In the genomic region with DNA sequence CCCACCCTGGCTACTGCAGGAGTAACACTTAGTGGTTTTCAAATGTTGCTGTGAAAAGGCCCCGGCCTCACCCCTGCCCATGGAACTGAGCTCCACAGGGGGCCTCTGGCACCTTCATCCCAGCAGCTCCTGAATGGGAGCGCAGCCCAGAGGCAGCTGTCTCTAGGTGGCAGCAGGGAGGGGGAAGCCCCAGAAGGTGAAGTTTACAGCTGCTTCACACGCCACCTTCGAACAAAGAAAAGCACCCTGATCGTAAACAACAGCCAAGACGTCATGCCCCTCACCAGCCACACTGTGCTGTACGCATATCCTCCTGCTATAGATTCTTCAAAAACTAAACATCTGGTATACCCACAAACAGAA, we compare ENCODE assay signal across 10 cellular contexts.
DNase-seq lines count a peak whose midpoint lies in the region; ATAC-seq, FAIRE-seq and TF ChIP-seq lines count a peak whose summit lies in the region.
"Had no signal": no experiment of that assay in that cellular context is flagged by ENCODE, and none has a peak within 500 bp of the region (broad histone marks: within the 10 kb centered on the region; RNA-seq: fewer than 3 reads in every experiment).

No MANE protein-coding gene starts in this region.

- peaks cover 43% of the 10 kb centered on the region for H3K27me3 Mint-ChIP-seq in astrocyte (ENCODE audit: low read depth, unreplicated experiment)
- H3K27me3 Mint-ChIP-seq in progenitor cell of endocrine pancreas = no peaks in the 10 kb centered on the region
- H3K27me3 Mint-ChIP-seq: activated naive CD8-positive, alpha-beta T cell treated with anti-CD3 and anti-CD28 coated beads, Interleukin-2, amount 50 U/mL, for 24 hours had no signal

- no peaks in the 10 kb centered on the region for H3K4me1 Mint-ChIP-seq in astrocyte (ENCODE audit: low read depth, unreplicated experiment)
- H3K4me1 Mint-ChIP-seq in progenitor cell of endocrine pancreas (ENCODE audit: low read depth) = peaks cover 3% of the 10 kb centered on the region
- H3K4me1 Mint-ChIP-seq: activated naive CD8-positive, alpha-beta T cell treated with anti-CD3 and anti-CD28 coated beads, Interleukin-2, amount 50 U/mL, for 24 hours had no signal

- H2AFZ ChIP-seq in astrocyte (ENCODE audit: low read depth, low read length) = no peak overlapping the region

- no peaks in the 10 kb centered on the region for H3K79me2 ChIP-seq in astrocyte (ENCODE audit: insufficient read depth, low read length)

- no peaks in the 10 kb centered on the region for H3K27me3 ChIP-seq in H7 (ENCODE audit: control insufficient read depth, insufficient read depth, low read length)
- no peaks in the 10 kb centered on the region for H3K27me3 ChIP-seq in astrocyte (ENCODE audit: insufficient read depth, low read length)
- H3K27me3 ChIP-seq: foreskin keratinocyte had no signal

- H3K36me3 ChIP-seq in H7 (replicated peaks; ENCODE audit: control insufficient read depth, insufficient read depth, low read length) = no peaks in the 10 kb centered on the region; the same call in 1 of the 2 replicates
- H3K36me3 ChIP-seq in astrocyte (ENCODE audit: insufficient read depth, low read length) = no peaks in the 10 kb centered on the region

- no peak overlapping the region for H3K9ac ChIP-seq in astrocyte (ENCODE audit: low read length)

- H3K9me3 Mint-ChIP-seq in astrocyte (ENCODE audit: unreplicated experiment) (no peaks in the 10 kb centered on the region), progenitor cell of endocrine pancreas (ENCODE audit: low read depth) (no peaks in the 10 kb centered on the region)
- H3K9me3 Mint-ChIP-seq: activated naive CD8-positive, alpha-beta T cell treated with anti-CD3 and anti-CD28 coated beads, Interleukin-2, amount 50 U/mL, for 24 hours; T-helper 1 cell treated with Interleukin-12 subunit alpha and Interleukin-12 subunit beta and Interleukin-4 antibody, amounts not matched to agents 30 μg/mL and 1 μg/mL, for 36 hours had no signal

- H3K36me3 Mint-ChIP-seq in astrocyte (ENCODE audit: low read depth, unreplicated experiment) = peaks cover 2% of the 10 kb centered on the region
- no peaks in the 10 kb centered on the region for H3K36me3 Mint-ChIP-seq in progenitor cell of endocrine pancreas (ENCODE audit: insufficient read depth)

- no peaks in the 10 kb centered on the region for H3K4me1 ChIP-seq in astrocyte (ENCODE audit: insufficient read depth, low read length)
- H3K4me1 ChIP-seq: foreskin keratinocyte had no signal

- H3K4me3 ChIP-seq in H7 (ENCODE audit: insufficient read depth, low read depth, low read length) = no peak overlapping the region
- H3K4me3 ChIP-seq in astrocyte (ENCODE audit: insufficient read depth, low read depth, low read length) = no peak overlapping the region

- no peak for TF ChIP-seq CTCF in astrocyte (IDR thresholded peaks at IDR 0.05; ENCODE audit: insufficient read depth, low read depth, low read length)
- TF ChIP-seq CTCF in progenitor cell of endocrine pancreas (IDR thresholded peaks at IDR 0.05; ENCODE audit: unreplicated experiment) = peak; percentile 42

- H3K4me3 Mint-ChIP-seq in astrocyte (ENCODE audit: unreplicated experiment) (no peak overlapping the region), progenitor cell of endocrine pancreas (ENCODE audit: low read depth) (no peak overlapping the region)
- H3K4me3 Mint-ChIP-seq: activated naive CD8-positive, alpha-beta T cell treated with anti-CD3 and anti-CD28 coated beads, Interleukin-2, amount 50 U/mL, for 24 hours; T-helper 1 cell treated with Interleukin-12 subunit alpha and Interleukin-12 subunit beta and Interleukin-4 antibody, amounts not matched to agents 30 μg/mL and 1 μg/mL, for 36 hours had no signal

- no peaks in the 10 kb centered on the region for H3K9me3 ChIP-seq in astrocyte (ENCODE audit: insufficient read depth, low read depth, low read length)

- no peak overlapping the region for H3K4me2 ChIP-seq in astrocyte (ENCODE audit: low read length)

- no peaks in the 10 kb centered on the region for H4K20me1 ChIP-seq in astrocyte (ENCODE audit: insufficient read depth, low read length)

- DNase-seq in H7 (peak; percentile 89), NCI-H2081 (lab: John Stamatoyannopoulos, UW) (peak; percentile 55 to 81), astrocyte (ENCODE audit: low read depth) (no peak), progenitor cell of endocrine pancreas (ENCODE audit: low spot score, unreplicated experiment) (no peak), T1000 (lab: John Stamatoyannopoulos, UW) (no peak), Kasumi-1 (lab: John Stamatoyannopoulos, UW) (no peak)
- DNase-seq: activated naive CD8-positive, alpha-beta T cell treated with anti-CD3 and anti-CD28 coated beads, Interleukin-2, amount 50 U/mL, for 24 hours; foreskin keratinocyte had no signal

- no peak for ATAC-seq in HG03521 (IDR thresholded peaks at IDR 0.05; ENCODE audit: unreplicated experiment)
- ATAC-seq: activated naive CD8-positive, alpha-beta T cell treated with anti-CD3 and anti-CD28 coated beads, Interleukin-2, amount 50 U/mL, for 24 hours; foreskin keratinocyte had no signal

- no peak for FAIRE-seq in astrocyte (lab: Jason Lieb, UNC)

- H3K27ac ChIP-seq in astrocyte (ENCODE audit: low read depth, low read length) = no peak overlapping the region
- H3K27ac ChIP-seq: foreskin keratinocyte had no signal

- H3K27ac Mint-ChIP-seq in astrocyte (ENCODE audit: unreplicated experiment) (peak overlapping the region; percentile 34), progenitor cell of endocrine pancreas (peak overlapping the region; percentile 89)
- H3K27ac Mint-ChIP-seq: activated naive CD8-positive, alpha-beta T cell treated with anti-CD3 and anti-CD28 coated beads, Interleukin-2, amount 50 U/mL, for 24 hours; T-helper 1 cell treated with Interleukin-12 subunit alpha and Interleukin-12 subunit beta and Interleukin-4 antibody, amounts not matched to agents 30 μg/mL and 1 μg/mL, for 36 hours had no signal

Comparison
In these comparisons a context has a peak if more than half of its experiments do, and no peak if none do; other contexts are left out.
1. DNase-seq: peak in H7 (single experiment) and NCI-H2081 (2 of 2); none in astrocyte (single experiment), progenitor cell of endocrine pancreas (single experiment), T1000 (single experiment) and Kasumi-1 (0 of 2).